Comparison of ENCODE assay signal across 35 cellular contexts in genomic region chr14:77868552-77869300, GRCh38.
DNase-seq lines count a peak whose midpoint lies in the region; ATAC-seq and TF ChIP-seq lines count a peak whose summit lies in the region.
"Had no signal": no experiment of that assay in that cellular context is flagged by ENCODE, and none has a peak within 500 bp of the region (broad histone marks: within the 10 kb centered on the region; RNA-seq: fewer than 3 reads in every experiment).

No MANE protein-coding gene starts in this region.

- H3K4me1 ChIP-seq in neural progenitor cell (no peaks in the 10 kb centered on the region), spleen (no peaks in the 10 kb centered on the region)
- H3K4me1 ChIP-seq: adrenal gland, esophagus muscularis mucosa, heart right ventricle, lower lobe of right lung, testis had no signal

- TF ChIP-seq POLR2A in spleen (IDR thresholded peaks at IDR 0.05): no peak

- WGBS in spleen, 5 donors: 77 to 80% (median 79%) methylated on average over 13 of the region's 13 CpGs

- H3K27ac ChIP-seq in neural progenitor cell (no peak overlapping the region), spleen (no peak overlapping the region)
- H3K27ac ChIP-seq: adrenal gland; BLaER1 treated with 17β-estradiol and CSF1 and Interleukin-3, amounts not matched to agents 10 nM and 100 nM; body of pancreas; esophagus muscularis mucosa; GM23248; heart right ventricle; KMS-11; lower lobe of right lung; skin epidermis; testis had no signal

- H3K27me3 ChIP-seq in neural progenitor cell: no peaks in the 10 kb centered on the region
- H3K27me3 ChIP-seq in spleen (replicated peaks in 1 of 7): no peaks in the 10 kb centered on the region
- H3K27me3 ChIP-seq: adrenal gland; BLaER1 treated with 17β-estradiol and CSF1 and Interleukin-3, amounts not matched to agents 10 nM and 100 nM; body of pancreas; esophagus muscularis mucosa; heart right ventricle; testis had no signal

- no peaks in the 10 kb centered on the region for H3K79me2 ChIP-seq in neural progenitor cell (ENCODE audit: low read depth)

- H3K36me3 ChIP-seq in neural progenitor cell (no peaks in the 10 kb centered on the region), spleen (peaks cover 0 to 20% (median 2%) of the 10 kb centered on the region in 6 donors)
- H3K36me3 ChIP-seq: adrenal gland, heart right ventricle, lower lobe of right lung had no signal

- H2AFZ ChIP-seq in neural progenitor cell (replicated peaks): no peak overlapping the region
- H2AFZ ChIP-seq: GM23248 had no signal

- no peaks in the 10 kb centered on the region for H3K9me3 ChIP-seq in neural progenitor cell (ENCODE audit: low read depth)
- H3K9me3 ChIP-seq in spleen: peaks cover 0 to 19% (median 7%) of the 10 kb centered on the region in 8 donors
- H3K9me3 ChIP-seq: adrenal gland, body of pancreas, esophagus muscularis mucosa, lower lobe of right lung, testis had no signal

- H3K9me3 Mint-ChIP-seq in neural progenitor cell (peaks cover 4% of the 10 kb centered on the region), mesothelial cell of epicardium (peaks cover 14% of the 10 kb centered on the region)
- H3K9me3 Mint-ChIP-seq: central memory CD8-positive, alpha-beta T cell had no signal

- H3F3A ChIP-seq in neural progenitor cell (ENCODE audit: low read depth): no peaks in the 10 kb centered on the region

- no peaks in the 10 kb centered on the region for H4K20me1 ChIP-seq in neural progenitor cell (ENCODE audit: low read depth)
- H4K20me1 ChIP-seq: BLaER1 treated with 17β-estradiol and CSF1 and Interleukin-3, amounts not matched to agents 10 nM and 100 nM had no signal

- no peak overlapping the region for H3K9ac ChIP-seq in neural progenitor cell
- H3K9ac ChIP-seq: BLaER1 treated with 17β-estradiol and CSF1 and Interleukin-3, amounts not matched to agents 10 nM and 100 nM; GM23248; KMS-11 had no signal

- ATAC-seq in HG03439 (IDR thresholded peaks at IDR 0.05; ENCODE audit: unreplicated experiment): no peak
- ATAC-seq: body of pancreas; heart right ventricle; lower lobe of right lung; naive thymus-derived CD8-positive, alpha-beta T cell; PC-3; SK-N-SH treated with all-trans-retinoic acid at 6 μM for 48 hours; T-helper 17 cell had no signal

- H3K4me1 Mint-ChIP-seq in neural progenitor cell (peaks cover 5% of the 10 kb centered on the region), mesothelial cell of epicardium (no peaks in the 10 kb centered on the region)
- H3K4me1 Mint-ChIP-seq: activated naive CD4-positive, alpha-beta T cell treated with anti-CD3 and anti-CD28 coated beads, Interleukin-2, amount 10 ng/mL, durations not matched to agents 7 days and 5 days; central memory CD8-positive, alpha-beta T cell had no signal

- DNase-seq in Daoy (ENCODE audit: low read depth) (peak; percentile 74), astrocyte of the hippocampus (ENCODE audit: low read depth, low spot score) (peak; percentile 40), neural progenitor cell (ENCODE audit: low spot score) (no peak), mesothelial cell of epicardium (ENCODE audit: low spot score in 2 of 2, unreplicated experiment in 2 of 2) (no peak), KG1 (lab: John Stamatoyannopoulos, UW) (no peak), spleen (no peak)
- DNase-seq in Jurkat, Clone E6-1 (ENCODE audit: low read depth, low spot score): peak; percentile 44
- DNase-seq: activated CD4-positive, alpha-beta memory T cell treated with anti-CD3 and anti-CD28 coated beads for 36 hours; activated CD4-positive, alpha-beta T cell treated with anti-CD3 and anti-CD28 coated beads for 1 hour; activated CD8-positive, alpha-beta memory T cell treated with anti-CD3 and anti-CD28 coated beads, Interleukin-2, amount 50 U/mL, for 48 hours; activated naive CD4-positive, alpha-beta T cell treated with anti-CD3 and anti-CD28 coated beads, Interleukin-2, amount 10 ng/mL, durations not matched to agents 7 days and 5 days; adrenal gland; body of pancreas; DMS79 treated with DMSO at 0.1 percent for 48 hours; foreskin fibroblast; GM23248; heart right ventricle; lower lobe of right lung; naive thymus-derived CD8-positive, alpha-beta T cell; NCI-H187; NCI-H2171 treated with DMSO at 0.1 percent for 48 hours; NCI-H510A; NK-92 treated with Interleukin-12 subunit alpha and Interleukin-12 subunit beta, amount 100 ng/mL, for 24 hours; PC-3; T-helper 17 cell; testis had no signal

- intact Hi-C loops in spleen (cut with DNase I; ENCODE audit: low total_unique reads): loop anchor here (10.0 kb wide), 1 partner anchor 696 kb away; no protein-coding TSS in a partner anchor

- H3K4me3 Mint-ChIP-seq in neural progenitor cell (no peak overlapping the region), mesothelial cell of epicardium (no peak overlapping the region)
- H3K4me3 Mint-ChIP-seq: activated CD4-positive, alpha-beta memory T cell treated with anti-CD3 and anti-CD28 coated beads for 36 hours; activated naive CD4-positive, alpha-beta T cell treated with anti-CD3 and anti-CD28 coated beads, Interleukin-2, amount 10 ng/mL, durations not matched to agents 7 days and 5 days; activated T-helper 1 cell treated with anti-CD3 and anti-CD28 coated beads, Interleukin-12 subunit alpha, Interleukin-12 subunit beta, Interleukin-2, Interleukin-4 antibody, amounts not matched to agents 30 ng/mL and 10 ng/mL and 1 ng/mL, durations not matched to agents 14 hours and 24 hours and 36 hours; central memory CD8-positive, alpha-beta T cell; naive thymus-derived CD8-positive, alpha-beta T cell; stimulated activated naive CD8-positive, alpha-beta T cell treated with anti-CD3 and anti-CD28 coated beads, Interleukin-15, Interleukin-2, amounts not matched to agents 100 ng/mL and 50 ng/mL, for 24 hours; T-helper 17 cell had no signal

- H3K27me3 Mint-ChIP-seq in neural progenitor cell (ENCODE audit: insufficient read depth, low read depth) (no peaks in the 10 kb centered on the region), mesothelial cell of epicardium (ENCODE audit: low read depth) (no peaks in the 10 kb centered on the region)
- H3K27me3 Mint-ChIP-seq: activated CD4-positive, alpha-beta memory T cell treated with anti-CD3 and anti-CD28 coated beads for 36 hours; activated naive CD4-positive, alpha-beta T cell treated with anti-CD3 and anti-CD28 coated beads, Interleukin-2, amount 10 ng/mL, durations not matched to agents 7 days and 5 days; central memory CD8-positive, alpha-beta T cell; naive thymus-derived CD8-positive, alpha-beta T cell; stimulated activated naive CD8-positive, alpha-beta T cell treated with anti-CD3 and anti-CD28 coated beads, Interleukin-15, Interleukin-2, amounts not matched to agents 100 ng/mL and 50 ng/mL, for 24 hours; T-helper 17 cell had no signal

- H3K27ac Mint-ChIP-seq in neural progenitor cell (peak overlapping the region; percentile 50), mesothelial cell of epicardium (no peak overlapping the region)
- H3K27ac Mint-ChIP-seq: activated CD4-positive, alpha-beta memory T cell treated with anti-CD3 and anti-CD28 coated beads for 36 hours; activated naive CD4-positive, alpha-beta T cell treated with anti-CD3 and anti-CD28 coated beads, Interleukin-2, amount 10 ng/mL, durations not matched to agents 7 days and 5 days; activated T-helper 1 cell treated with anti-CD3 and anti-CD28 coated beads, Interleukin-12 subunit alpha, Interleukin-12 subunit beta, Interleukin-2, Interleukin-4 antibody, amounts not matched to agents 30 ng/mL and 10 ng/mL and 1 ng/mL, durations not matched to agents 14 hours and 24 hours and 36 hours; naive thymus-derived CD8-positive, alpha-beta T cell; stimulated activated naive CD8-positive, alpha-beta T cell treated with anti-CD3 and anti-CD28 coated beads, Interleukin-15, Interleukin-2, amounts not matched to agents 100 ng/mL and 50 ng/mL, for 24 hours; T-helper 17 cell had no signal

- no peak overlapping the region for H3K4me3 ChIP-seq in Jurkat, Clone E6-1 (ENCODE audit: low read length)
- no peak overlapping the region for H3K4me3 ChIP-seq in neural progenitor cell
- H3K4me3 ChIP-seq in spleen: no peak overlapping the region
- H3K4me3 ChIP-seq: adrenal gland; BLaER1 treated with 17β-estradiol and CSF1 and Interleukin-3, amounts not matched to agents 10 nM and 100 nM; body of pancreas; esophagus muscularis mucosa; GM23248; heart right ventricle; lower lobe of right lung; skin epidermis; testis had no signal

- H3K4me2 ChIP-seq in neural progenitor cell: no peak overlapping the region
- H3K4me2 ChIP-seq: KMS-11 had no signal

- TF ChIP-seq CTCF in neural progenitor cell (IDR thresholded peaks at IDR 0.05) (no peak), mesothelial cell of epicardium (IDR thresholded peaks at IDR 0.05; ENCODE audit: unreplicated experiment) (no peak), spleen (IDR thresholded peaks at IDR 0.05 in 8 of 11, conservative IDR thresholded peaks at IDR 0.05 in 3 of 11) (no peak)

- H3K36me3 Mint-ChIP-seq in neural progenitor cell (peaks cover 7% of the 10 kb centered on the region), mesothelial cell of epicardium (peaks cover 16% of the 10 kb centered on the region)

Comparison
In these comparisons a context has a peak if more than half of its experiments do, and no peak if none do; other contexts are left out.
1. DNase-seq: peak in Daoy (single experiment), Jurkat, Clone E6-1 (single experiment) and astrocyte of the hippocampus (single experiment); none in neural progenitor cell (single experiment), mesothelial cell of epicardium (0 of 2), KG1 (single experiment) and spleen (single experiment).